Comparison of ENCODE assay signal across 8 cellular contexts in the genomic region with DNA sequence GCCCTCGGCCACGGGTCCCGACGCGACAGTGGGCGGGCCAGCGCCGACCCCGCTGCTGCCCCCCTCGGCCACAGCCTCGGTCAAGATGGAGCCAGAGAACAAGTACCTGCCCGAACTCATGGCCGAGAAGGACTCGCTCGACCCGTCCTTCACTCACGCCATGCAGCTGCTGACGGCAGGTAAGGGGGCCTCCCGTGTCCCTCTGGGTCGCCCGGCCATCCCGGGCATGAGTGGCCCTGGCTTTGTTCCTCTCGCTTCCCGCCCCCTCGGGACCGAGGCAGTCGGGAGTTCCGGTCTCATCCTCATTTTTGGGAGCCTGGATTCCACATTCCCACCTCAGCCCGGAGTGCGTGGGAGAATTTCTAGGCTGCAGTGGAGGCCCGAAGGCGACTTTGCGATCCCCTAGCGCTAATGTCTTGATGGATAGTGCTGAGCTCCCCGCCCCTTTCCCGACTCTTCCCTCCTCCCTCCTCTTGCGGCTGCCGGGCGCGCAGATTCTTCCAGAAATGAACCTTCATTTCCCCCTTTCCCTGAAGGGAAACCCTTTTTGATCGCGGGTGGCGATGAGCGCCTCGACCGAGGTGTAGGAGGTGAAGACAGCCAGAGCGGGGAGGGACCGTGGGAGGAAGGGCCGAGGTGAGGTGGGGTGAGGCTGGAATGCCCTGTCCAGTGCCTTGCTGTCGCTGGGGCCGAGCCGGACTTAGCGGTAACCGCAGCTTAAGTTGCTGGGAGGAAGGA. TPM values are rescaled to one million over a fixed set of nuclear protein-coding genes. Genes with fewer than 3 reads are reported as not detected.
DNase-seq lines count a peak whose midpoint lies in the region; ATAC-seq, FAIRE-seq and TF ChIP-seq lines count a peak whose summit lies in the region.

No MANE protein-coding gene starts in this region.

- DNase-seq in DMS53 treated with DMSO at 0.1 percent for 48 hours (lab: John Stamatoyannopoulos, UW; ENCODE audit: unreplicated experiment) (peak; percentile 19), UCSD-AML1 (lab: John Stamatoyannopoulos, UW; ENCODE audit: unreplicated experiment) (peak; percentile 55), kidney (peak; percentile 91)
- DNase-seq in central memory CD8-positive, alpha-beta T cell (ENCODE audit: low spot score in 2 of 2): no peak
- peak; percentile 26 for DNase-seq in stimulated activated CD4-positive, alpha-beta T cell treated with anti-CD3 and anti-CD28 coated beads, Interleukin-12 subunit alpha, Interleukin-12 subunit beta, amount 100 ng/mL, for 4 hours

- H3K27ac ChIP-seq in HUES48 (ENCODE audit: low read depth, low read length) (peak overlapping the region; percentile 99), kidney (ENCODE audit: low read depth in 2 of 2, low read length in 2 of 2) (peak overlapping the region; percentile 98 to 99)

- H3K36me3 Mint-ChIP-seq in central memory CD8-positive, alpha-beta T cell (ENCODE audit: insufficient read depth): peaks cover 27% of the 10 kb centered on the region

- peak overlapping the region; percentile 98 for H3K4me3 Mint-ChIP-seq in central memory CD8-positive, alpha-beta T cell

- H3K4me1 Mint-ChIP-seq in central memory CD8-positive, alpha-beta T cell: peaks cover 43% of the 10 kb centered on the region

- H3K9me3 Mint-ChIP-seq in central memory CD8-positive, alpha-beta T cell: no peaks in the 10 kb centered on the region

- intact Hi-C loops in kidney (cut with DNase I): no loop called here

- peak overlapping the region; percentile 93 for H3K9ac ChIP-seq in HUES48 (ENCODE audit: low read depth, low read length)
- H3K9ac ChIP-seq in kidney (ENCODE audit: low read length in 2 of 2): peak overlapping the region; percentile 86 to 93

- H3K36me3 ChIP-seq in HUES48 (ENCODE audit: control insufficient read depth, insufficient read depth, low read length) (peaks cover 13% of the 10 kb centered on the region), kidney (ENCODE audit: control insufficient read depth in 1 of 2, insufficient read depth in 2 of 2, low read length in 2 of 2) (no peaks in the 10 kb centered on the region)

- no peaks in the 10 kb centered on the region for H3K9me3 ChIP-seq in HUES48 (ENCODE audit: control insufficient read depth, insufficient read depth, low read length)
- no peaks in the 10 kb centered on the region for H3K9me3 ChIP-seq in kidney (ENCODE audit: control insufficient read depth in 1 of 2, low read length in 2 of 2)

- H3K27me3 Mint-ChIP-seq in central memory CD8-positive, alpha-beta T cell: no peaks in the 10 kb centered on the region

- H3K4me3 ChIP-seq in HUES48 (ENCODE audit: low read depth, low read length) (peak overlapping the region; percentile 85), kidney (ENCODE audit: low read length in 2 of 2) (peak overlapping the region; percentile 91 to 97)

- TF ChIP-seq CTCF in kidney (IDR thresholded peaks at IDR 0.05; ENCODE audit: borderline replicate concordance, extremely low read depth, insufficient read depth): no peak

- H3K27me3 ChIP-seq in HUES48 (ENCODE audit: control insufficient read depth, insufficient read depth, low read length): no peaks in the 10 kb centered on the region

- no peak for FAIRE-seq in kidney (lab: Jason Lieb, UNC)

- peak overlapping the region; percentile 97 for H3K27ac Mint-ChIP-seq in central memory CD8-positive, alpha-beta T cell (ENCODE audit: low read depth)

- ATAC-seq in GM21381 (IDR thresholded peaks at IDR 0.05; ENCODE audit: unreplicated experiment): peak; percentile 25
- no peak for ATAC-seq in central memory CD8-positive, alpha-beta T cell (replicated peaks; ENCODE audit: extremely low read depth, poor library complexity, severe bottlenecking)
- ATAC-seq in HG03442 (IDR thresholded peaks at IDR 0.05; ENCODE audit: unreplicated experiment): no peak

- H3K4me1 ChIP-seq in HUES48 (ENCODE audit: control insufficient read depth, insufficient read depth, low read length): peaks cover 17% of the 10 kb centered on the region
- peaks cover 0 to 12% of the 10 kb centered on the region in 2 donors for H3K4me1 ChIP-seq in kidney (ENCODE audit: control insufficient read depth in 1 of 2, insufficient read depth in 1 of 2, low read depth in 1 of 2, low read length in 2 of 2)

RNA-seq across cellular contexts. Expression of a gene that starts 0.7 kb away (rescaled TPM):
- 121 TPM for total RNA-seq in kidney
- 66.9 TPM for polyA plus RNA-seq in kidney (ENCODE audit: insufficient read depth, low read depth, low replicate concordance)

RNA-seq across cellular contexts. Expression of a gene that starts 58.4 kb away (rescaled TPM):
- 15.4 TPM for total RNA-seq in kidney
- polyA plus RNA-seq in kidney (ENCODE audit: insufficient read depth, low read depth, low replicate concordance): 9.3 TPM

Comparison
In these comparisons a context has a peak if more than half of its experiments do, and no peak if none do; other contexts are left out.
1. DNase-seq: peak in DMS53 treated with DMSO at 0.1 percent for 48 hours (single experiment), UCSD-AML1 (single experiment), kidney (single experiment) and stimulated activated CD4-positive, alpha-beta T cell treated with anti-CD3 and anti-CD28 coated beads, Interleukin-12 subunit alpha, Interleukin-12 subunit beta, amount 100 ng/mL, for 4 hours (single experiment); none in central memory CD8-positive, alpha-beta T cell (0 of 2).